In genomic region chr11:61966673-61967176, GRCh38 we compare ENCODE assay signal across 8 cellular contexts. TPM values are rescaled to one million over a fixed set of nuclear protein-coding genes. Genes with fewer than 3 reads are reported as not detected.
DNase-seq lines count a peak whose midpoint lies in the region; ATAC-seq and TF ChIP-seq lines count a peak whose summit lies in the region.

No MANE protein-coding gene starts in this region.

- H3K36me3 Mint-ChIP-seq in activated CD4-positive, alpha-beta T cell treated with anti-CD3 and anti-CD28 coated beads for 36 hours (ENCODE audit: low read depth) = peaks cover 41% of the 10 kb centered on the region
- peaks cover 28% of the 10 kb centered on the region for H3K36me3 Mint-ChIP-seq in chondrocyte (ENCODE audit: low read depth)

- in situ Hi-C loops in transverse colon (cut with MboI; ENCODE audit: low pct_ligation_motif_present in 1 of 4, low pct_unique_long_range_greater_than_20kb in 1 of 4, low sequenced_read_pairs in 3 of 4) = no loop called here

- no peaks in the 10 kb centered on the region for H3K27me3 ChIP-seq in transverse colon

- no peak for TF ChIP-seq POLR2A in transverse colon (IDR thresholded peaks at IDR 0.05)

- peak overlapping the region; percentile 91 for H3K4me3 Mint-ChIP-seq in activated CD4-positive, alpha-beta T cell treated with anti-CD3 and anti-CD28 coated beads for 36 hours
- H3K4me3 Mint-ChIP-seq in chondrocyte (ENCODE audit: unreplicated experiment) = peak overlapping the region; percentile 91

- H3K4me1 Mint-ChIP-seq in activated CD4-positive, alpha-beta T cell treated with anti-CD3 and anti-CD28 coated beads for 36 hours = peaks cover 59% of the 10 kb centered on the region
- peaks cover 78% of the 10 kb centered on the region for H3K4me1 Mint-ChIP-seq in chondrocyte (ENCODE audit: low read depth)

- H3K27ac Mint-ChIP-seq in activated CD4-positive, alpha-beta T cell treated with anti-CD3 and anti-CD28 coated beads for 36 hours = peak overlapping the region; percentile 76
- H3K27ac Mint-ChIP-seq in chondrocyte (ENCODE audit: unreplicated experiment) = peak overlapping the region; percentile 87

- ATAC-seq in activated CD4-positive, alpha-beta T cell treated with anti-CD3 and anti-CD28 coated beads for 36 hours = no peak
- ATAC-seq in mucosa of descending colon (no peak), GM18868 (IDR thresholded peaks at IDR 0.05; ENCODE audit: unreplicated experiment) (no peak), HG02938 (IDR thresholded peaks at IDR 0.05; ENCODE audit: unreplicated experiment) (no peak)

- H3K4me1 ChIP-seq in mucosa of descending colon (ENCODE audit: low read depth) = peaks cover 39% of the 10 kb centered on the region
- peaks cover 31 to 78% (median 65%) of the 10 kb centered on the region in 4 donors for H3K4me1 ChIP-seq in transverse colon

- 1 to 3% methylated on average over 6 to 20 of the region's 20 CpGs for WGBS in transverse colon (ENCODE audit: low coverage in 1 of 2), 2 donors

- H3K27ac ChIP-seq in transverse colon = peak overlapping the region; percentile 99 to 100 (median 100)

- H3K9me3 ChIP-seq in mucosa of descending colon = no peaks in the 10 kb centered on the region
- no peaks in the 10 kb centered on the region for H3K9me3 ChIP-seq in transverse colon

- CTCF ChIA-PET in activated CD4-positive, alpha-beta T cell treated with anti-CD3 and anti-CD28 coated beads for 36 hours (lab: Charles Lee) = interaction anchor here (1.4 to 2.9 kb wide), 3 partner anchors 10 to 115 kb away, joined by 3 to 9 read pairs (median 7); no protein-coding TSS in a partner anchor

- no peaks in the 10 kb centered on the region for H3K27me3 Mint-ChIP-seq in activated CD4-positive, alpha-beta T cell treated with anti-CD3 and anti-CD28 coated beads for 36 hours
- H3K27me3 Mint-ChIP-seq in chondrocyte (ENCODE audit: low read depth) = no peaks in the 10 kb centered on the region

- TF ChIP-seq EP300 in transverse colon (IDR thresholded peaks at IDR 0.05; ENCODE audit: low read depth) = no peak

- no peaks in the 10 kb centered on the region for H3K9me3 Mint-ChIP-seq in activated CD4-positive, alpha-beta T cell treated with anti-CD3 and anti-CD28 coated beads for 36 hours (ENCODE audit: low read depth)
- no peaks in the 10 kb centered on the region for H3K9me3 Mint-ChIP-seq in chondrocyte (ENCODE audit: low read depth)

- H3K4me3 ChIP-seq in mucosa of descending colon = peak overlapping the region; percentile 75
- H3K4me3 ChIP-seq in transverse colon = peak overlapping the region; percentile 82 to 95 (median 91)

- TF ChIP-seq CTCF in chondrocyte (IDR thresholded peaks at IDR 0.05) (no peak), mucosa of descending colon (IDR thresholded peaks at IDR 0.05) (no peak), transverse colon (IDR thresholded peaks at IDR 0.05) (no peak)

- POLR2A ChIA-PET in activated CD4-positive, alpha-beta T cell treated with anti-CD3 and anti-CD28 coated beads for 36 hours (lab: Charles Lee) = no interaction called here

- peak; percentile 52 for DNase-seq in activated CD4-positive, alpha-beta T cell treated with anti-CD3 and anti-CD28 coated beads for 36 hours
- no peak for DNase-seq in activated CD4-positive, alpha-beta T cell treated with anti-CD3 and anti-CD28 coated beads for 1 hour
- DNase-seq in SK-N-DZ (ENCODE audit: low spot score) (peak; percentile 32), chondrocyte (ENCODE audit: low spot score) (no peak), mucosa of descending colon (peak; percentile 49 to 60 (median 51)), transverse colon (no peak)

- H3K36me3 ChIP-seq in mucosa of descending colon (ENCODE audit: low read depth) (no peaks in the 10 kb centered on the region), transverse colon (peaks cover 0 to 29% (median 14%) of the 10 kb centered on the region in 4 donors)

- intact Hi-C loops in activated CD4-positive, alpha-beta T cell treated with anti-CD3 and anti-CD28 coated beads for 36 hours (cut with DNase I, micrococcal nuclease) = loop anchor here (1.0 to 5.0 kb wide), 9 partner anchors 59 to 174 kb away; partner anchors contain the start of genes FADS3 (in 1 of the 2), FEN1 (in 1 of the 2) and TMEM258 (in 1 of the 2)
- intact Hi-C loops in mucosa of descending colon (cut with DNase I, micrococcal nuclease) (loop anchor here in 1 of 2 donors (5.0 kb wide), 1 partner anchor 81 kb away; no protein-coding TSS in a partner anchor), transverse colon (cut with DNase I; ENCODE audit: low total_unique reads) (no loop called here)

RNA-seq across cellular contexts. Expression of gene FTH1, which starts 0.7 kb away (rescaled TPM):
- total RNA-seq in activated CD4-positive, alpha-beta T cell treated with anti-CD3 and anti-CD28 coated beads for 36 hours = 100 to 1,000 TPM; 777 to 914 TPM
- polyA plus RNA-seq in SK-N-DZ (2014; cell fraction: cytosol; rRNA removed) = 136 and 163 TPM in 2 replicates
- polyA plus RNA-seq in SK-N-DZ (2014; cell fraction: nucleus; rRNA removed) = 112 and 279 TPM in 2 replicates
- 3,793 to 4,450 TPM (median 3,807 TPM) in 3 replicates for total RNA-seq in chondrocyte
- 1,000 to 10,000 TPM; 3,081 to 6,795 (median 5,370) TPM for total RNA-seq in mucosa of descending colon
- 1,000 to 10,000 TPM; 2,288 to 6,007 (median 4,694) TPM for total RNA-seq in transverse colon

RNA-seq across cellular contexts. Expression of gene BEST1, which starts 16.6 kb away (rescaled TPM):
- total RNA-seq in activated CD4-positive, alpha-beta T cell treated with anti-CD3 and anti-CD28 coated beads for 36 hours = under 1 TPM; 0.37 to 0.65 TPM
- polyA plus RNA-seq in SK-N-DZ (2014; cell fraction: cytosol; rRNA removed) = 0.90 and 1.5 TPM in 2 replicates
- 5.9 and 6.9 TPM in 2 replicates for polyA plus RNA-seq in SK-N-DZ (2014; cell fraction: nucleus; rRNA removed)
- total RNA-seq in chondrocyte (1.3 to 4.5 TPM (median 2.8 TPM) in 3 replicates), mucosa of descending colon (1 to 10 TPM in 2 of 3 donors, under 1 TPM in 1; 0.41 to 2.8 (median 1.8) TPM), transverse colon (1 to 10 TPM in 3 of 4 donors, under 1 TPM in 1; 0.40 to 3.7 (median 2.6) TPM)

RNA-seq across cellular contexts. Expression of gene RAB3IL1, which starts 49.4 kb away (rescaled TPM):
- total RNA-seq in activated CD4-positive, alpha-beta T cell treated with anti-CD3 and anti-CD28 coated beads for 36 hours = under 1 TPM in 1 of 2 experiments, not detected in 1; 0.09 TPM
- polyA plus RNA-seq in SK-N-DZ (2014; cell fraction: cytosol; rRNA removed) = 0.42 and 1.0 TPM in 2 replicates
- 2.1 and 2.9 TPM in 2 replicates for polyA plus RNA-seq in SK-N-DZ (2014; cell fraction: nucleus; rRNA removed)
- 9.7 to 24.7 TPM (median 24.1 TPM) in 3 replicates for total RNA-seq in chondrocyte
- total RNA-seq in mucosa of descending colon = 10 to 100 TPM in 2 of 3 donors, 1 to 10 TPM in 1; 2.6 to 15.0 (median 11.8) TPM
- total RNA-seq in transverse colon = 1 to 10 TPM; 1.2 to 7.6 (median 5.9) TPM

Comparison
In these comparisons a context has a peak if more than half of its experiments do, and no peak if none do; other contexts are left out.
1. DNase-seq: peak in activated CD4-positive, alpha-beta T cell treated with anti-CD3 and anti-CD28 coated beads for 36 hours (single experiment), SK-N-DZ (single experiment) and mucosa of descending colon (3 of 3); none in activated CD4-positive, alpha-beta T cell treated with anti-CD3 and anti-CD28 coated beads for 1 hour (single experiment), chondrocyte (single experiment) and transverse colon (single experiment).